Comparison of ENCODE assay signal across 8 cellular contexts in genomic region chr5:77852068-77852513, GRCh38.
DNase-seq lines count a peak whose midpoint lies in the region; ATAC-seq and TF ChIP-seq lines count a peak whose summit lies in the region.

No MANE protein-coding gene starts in this region.

- ATAC-seq in left ventricle myocardium superior (no peak), upper lobe of left lung (ENCODE audit: low FRiP score in 2 of 2) (no peak), GM18520 (IDR thresholded peaks at IDR 0.05; ENCODE audit: unreplicated experiment) (no peak)

- intact Hi-C loops in left ventricle myocardium superior (cut with micrococcal nuclease), result no loop called here

- no peak for TF ChIP-seq EP300 in upper lobe of left lung (IDR thresholded peaks at IDR 0.05)

- H3K36me3 ChIP-seq in cardiac muscle cell (no peaks in the 10 kb centered on the region), mesodermal cell (ENCODE audit: control insufficient read depth, insufficient read depth, low read length) (no peaks in the 10 kb centered on the region), upper lobe of left lung (no peaks in the 10 kb centered on the region)

- peaks cover 8% of the 10 kb centered on the region for H3K4me1 ChIP-seq in cardiac muscle cell (ENCODE audit: low read depth)
- H3K4me1 ChIP-seq in mesodermal cell (ENCODE audit: control insufficient read depth, insufficient read depth, low read length, poor library complexity, severe bottlenecking), result peaks cover 20% of the 10 kb centered on the region
- H3K4me1 ChIP-seq in upper lobe of left lung, result peaks cover 9 to 19% (median 15%) of the 10 kb centered on the region in 4 donors

- no peak for TF ChIP-seq POLR2A in upper lobe of left lung (IDR thresholded peaks at IDR 0.05)

- WGBS in mesodermal cell (ENCODE audit: insufficient coverage in 2 of 2), 2 experiments, result 0% methylated on average over 4 to 8 of the region's 13 CpGs
- WGBS in upper lobe of left lung, 2 donors, result 5 to 6% methylated on average over 13 of the region's 13 CpGs

- peak overlapping the region; percentile 33 for H3K4me3 ChIP-seq in cardiac muscle cell
- H3K4me3 ChIP-seq in mesodermal cell (ENCODE audit: extremely low read depth, insufficient read depth, low read length, poor library complexity, severe bottlenecking), result peak overlapping the region; percentile 34
- H3K4me3 ChIP-seq in upper lobe of left lung, result peak overlapping the region; percentile 51 to 74 (median 60)

- H3K27ac ChIP-seq in cardiac muscle cell (no peak overlapping the region), caudate nucleus (ENCODE audit: low read depth, low read length) (peak overlapping the region; percentile 72), mesodermal cell (ENCODE audit: low read depth, low read length, severe bottlenecking) (no peak overlapping the region), upper lobe of left lung (peak overlapping the region in 1 of 4 donors; percentile 46)

- peaks cover 53% of the 10 kb centered on the region for H3K27me3 ChIP-seq in cardiac muscle cell
- H3K27me3 ChIP-seq in upper lobe of left lung, result peaks cover 0 to 7% (median 0%) of the 10 kb centered on the region in 4 donors

- H3K9me3 ChIP-seq in cardiac muscle cell (ENCODE audit: low read depth) (no peaks in the 10 kb centered on the region), mesodermal cell (ENCODE audit: control insufficient read depth, low read length) (no peaks in the 10 kb centered on the region), upper lobe of left lung (no peaks in the 10 kb centered on the region)

- TF ChIP-seq CTCF in cardiac muscle cell (IDR thresholded peaks at IDR 0.05; ENCODE audit: low read depth, low read length), result no peak
- TF ChIP-seq CTCF in upper lobe of left lung (IDR thresholded peaks at IDR 0.05), result no peak

- peak in 1 of 2 donors; percentile 14 for DNase-seq in cardiac muscle cell (ENCODE audit: low read depth in 1 of 2, low spot score in 1 of 2)
- no peak for DNase-seq in left ventricle myocardium superior
- no peak for DNase-seq in caudate nucleus (lab: John Stamatoyannopoulos, UW)
- no peak for DNase-seq in upper lobe of left lung
- DNase-seq in T-helper 9 cell, result no peak
- no peak for DNase-seq in islet precursor cell
